Comparison of ENCODE assay signal across 13 cellular contexts in the genomic region with DNA sequence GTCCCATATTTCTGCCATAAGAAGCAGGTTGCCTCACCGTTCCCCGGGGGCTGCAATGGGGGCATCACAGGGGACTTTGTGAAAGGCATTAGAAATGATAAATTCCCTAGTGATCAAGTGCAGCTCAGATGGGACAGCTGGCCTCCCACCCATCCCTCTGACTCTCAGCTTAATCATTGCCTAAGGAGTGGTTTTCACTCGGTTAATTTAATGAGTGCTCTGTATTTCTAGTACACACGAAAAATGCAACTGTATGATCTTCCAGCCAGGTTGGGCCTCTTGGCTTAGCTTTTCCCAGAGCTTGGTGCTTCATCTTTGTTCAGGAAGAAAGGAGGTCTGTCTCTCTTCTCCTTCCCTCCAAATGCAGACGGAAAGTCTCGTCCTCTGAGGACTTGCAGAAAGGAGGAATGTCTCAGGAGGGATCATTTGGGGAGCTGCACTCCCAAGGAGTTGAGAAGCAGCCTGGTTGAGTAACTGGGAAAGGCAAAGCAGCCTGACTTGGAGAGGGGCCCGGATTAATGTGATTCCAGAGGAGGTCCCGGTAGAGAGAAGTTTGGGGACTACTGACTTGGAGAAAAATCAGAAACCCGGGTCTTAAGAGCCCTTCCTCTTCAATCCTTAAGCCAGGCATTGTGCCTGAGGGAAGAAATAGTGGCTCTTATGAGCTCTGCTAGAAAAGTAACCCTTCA. TPM values are rescaled to one million over a fixed set of nuclear protein-coding genes. Genes with fewer than 3 reads are reported as not detected.
A peak's percentile ranks its signal among the peaks of the same experiment; 100 is the strongest.
DNase-seq lines count a peak whose midpoint lies in the region; ATAC-seq, FAIRE-seq and TF ChIP-seq lines count a peak whose summit lies in the region.
"Had no signal": no experiment of that assay in that cellular context is flagged by ENCODE, and none has a peak within 500 bp of the region (broad histone marks: within the 10 kb centered on the region; RNA-seq: fewer than 3 reads in every experiment).

No MANE protein-coding gene starts in this region.

- no peak overlapping the region for H3K4me3 Mint-ChIP-seq in H9
- no peak overlapping the region for H3K4me3 Mint-ChIP-seq in stimulated activated naive B cell treated with anti-CD40 and anti-IgM and Interleukin-4, amounts not matched to agents 10 μg/mL and 1 μg/mL and 100 μg/mL, for 72 hours
- H3K4me3 Mint-ChIP-seq: CD4-positive, CD25-positive, alpha-beta regulatory T cell had no signal

- H3K27ac Mint-ChIP-seq in H9, result peak overlapping the region; percentile 50 to 88 (median 52); a peak in 6 of 7 replicates
- H3K27ac Mint-ChIP-seq in stimulated activated naive B cell treated with anti-CD40 and anti-IgM and Interleukin-4, amounts not matched to agents 10 μg/mL and 1 μg/mL and 100 μg/mL, for 72 hours, result peak overlapping the region; percentile 44
- H3K27ac Mint-ChIP-seq: CD4-positive, CD25-positive, alpha-beta regulatory T cell had no signal

- TF ChIP-seq CTCF in H9 (conservative IDR thresholded peaks at IDR 0.05), result no peak
- no peak for TF ChIP-seq CTCF in H1 (IDR thresholded peaks at IDR 0.05; ENCODE audit: control extremely low read depth in 1 of 3, insufficient read depth in 1 of 3, low read depth in 1 of 3, low read length in 3 of 3)
- TF ChIP-seq CTCF in MM.1S (IDR thresholded peaks at IDR 0.05; ENCODE audit: low read length), result no peak

- H3K23me2 ChIP-seq in H9 (ENCODE audit: insufficient read length, low read depth, low read length, poor library complexity, severe bottlenecking) (no peaks in the 10 kb centered on the region), H1 (ENCODE audit: low read depth, low read length) (no peaks in the 10 kb centered on the region)

- no peak for ATAC-seq in stimulated activated naive B cell treated with anti-CD40 and anti-IgM and Interleukin-4, amounts not matched to agents 10 μg/mL and 1 μg/mL and 100 μg/mL, for 72 hours (replicated peaks)

- no peak overlapping the region for H2AFZ ChIP-seq in H9 (ENCODE audit: low read length)
- H2AFZ ChIP-seq in H1 (ENCODE audit: low read length), result no peak overlapping the region
- H2AFZ ChIP-seq in MM.1S (ENCODE audit: low read length), result no peak overlapping the region

- TF ChIP-seq RAD21 in H1 (IDR thresholded peaks at IDR 0.05 in 1 of 2, conservative IDR thresholded peaks at IDR 0.05 in 1 of 2; ENCODE audit: low read depth in 2 of 2, low read length in 2 of 2), result no peak

- H3K9ac ChIP-seq in H9 (ENCODE audit: extremely low read depth, insufficient read length, low read length) (no peak overlapping the region), H1 (replicated peaks in 1 of 4; ENCODE audit: extremely low read depth in 1 of 4, low read depth in 3 of 4, low read length in 3 of 4) (no peak overlapping the region), MM.1S (ENCODE audit: low read length) (no peak overlapping the region)

- DNase-seq in H9 (no peak), H1 (ENCODE audit: low read depth in 1 of 2, low spot score in 2 of 2) (no peak), medulla oblongata (ENCODE audit: extremely low spot score) (peak; percentile 71), MM.1S (no peak), epidermal melanocyte (ENCODE audit: insufficient read length, low spot score) (no peak), SW 1271 (lab: John Stamatoyannopoulos, UW) (no peak)
- DNase-seq in stimulated activated naive B cell treated with anti-CD40 and anti-IgM and Interleukin-4, amounts not matched to agents 10 μg/mL and 1 μg/mL and 100 μg/mL, for 72 hours, result no peak
- DNase-seq in activated CD8-positive, alpha-beta memory T cell treated with anti-CD3 and anti-CD28 coated beads, Interleukin-2, amount 50 U/mL, for 4 hours, result no peak
- DNase-seq: aorta; CD4-positive, CD25-positive, alpha-beta regulatory T cell; mesendoderm; NCI-H226; stimulated activated CD4-positive, alpha-beta T cell treated with anti-CD3 and anti-CD28 coated beads, Interleukin-1b, Interleukin-23, amount 100 ng/mL, for 48 hours had no signal

- H3K79me1 ChIP-seq in H9 (ENCODE audit: insufficient read depth, low read depth, low read length, poor library complexity, severe bottlenecking), result peaks cover 3% of the 10 kb centered on the region
- peaks cover 16% of the 10 kb centered on the region; the same call in 1 of the 2 replicates for H3K79me1 ChIP-seq in H1 (ENCODE audit: low read depth, low read length)

- H3K27ac ChIP-seq in H9 (ENCODE audit: insufficient read length, low read depth, low read length) (no peak overlapping the region), H1 (ENCODE audit: low read depth, low read length) (no peak overlapping the region), MM.1S (ENCODE audit: low read length) (no peak overlapping the region)

- H2BK12ac ChIP-seq in H9 (ENCODE audit: insufficient read length, low read depth, low read length), result no peak overlapping the region
- H2BK12ac ChIP-seq in H1 (ENCODE audit: low read depth, low read length), result no peak overlapping the region

- H3K23ac ChIP-seq in H9 (ENCODE audit: insufficient read length, low read depth, low read length) (no peak overlapping the region), H1 (ENCODE audit: insufficient read length) (no peak overlapping the region)

- H2BK15ac ChIP-seq in H9 (ENCODE audit: low read depth, low read length) (no peak overlapping the region), H1 (ENCODE audit: low read length) (no peak overlapping the region)

- no peaks in the 10 kb centered on the region; the same call in 1 of the 2 replicates for H3K27me3 Mint-ChIP-seq in H9 (ENCODE audit: low read depth)
- peaks cover 4 to 22% of the 10 kb centered on the region in 2 donors for H3K27me3 Mint-ChIP-seq in stimulated activated naive B cell treated with anti-CD40 and anti-IgM and Interleukin-4, amounts not matched to agents 10 μg/mL and 1 μg/mL and 100 μg/mL, for 72 hours

- H2AK5ac ChIP-seq in H9 (ENCODE audit: insufficient read length, low read length), result peak overlapping the region; percentile 85
- H2AK5ac ChIP-seq in H1 (ENCODE audit: low read depth, low read length), result no peak overlapping the region

- H3K56ac ChIP-seq in H9 (ENCODE audit: insufficient read length, low read depth, low read length) (no peak overlapping the region), H1 (replicated peaks; ENCODE audit: insufficient read length, low read depth, low read length) (no peak overlapping the region)

- POLR2A ChIA-PET in H1 (lab: Charles Lee; ENCODE audit: partially characterized antibody), result interaction anchor here (1.5 to 12.4 kb wide), 4 partner anchors 4 to 18 kb away, joined by 3 to 203 read pairs (median 104); a partner anchor contains a TSS

- WGBS in H9 (ENCODE audit: extremely low coverage, insufficient read length, low lambda C conversion rate), result no CpG with 5 or more reads among the region's 9 CpGs
- 79% methylated on average over 9 of the region's 9 CpGs; no CpG with 5 or more reads in 1 of the 2 experiments for WGBS in H1 (ENCODE audit: extremely low coverage in 1 of 2, insufficient coverage in 1 of 2, insufficient read length in 1 of 2, insufficient replicate concordance in 2 of 2, low coverage in 1 of 2, low lambda C conversion rate in 2 of 2, missing lambda C conversion rate in 1 of 2), 2 experiments

- no peak overlapping the region for H3K4me2 ChIP-seq in H9 (ENCODE audit: insufficient read depth, insufficient read length, low read length)
- no peak overlapping the region for H3K4me2 ChIP-seq in H1 (ENCODE audit: insufficient read depth in 1 of 2, low read depth in 2 of 2, low read length in 2 of 2)
- no peak overlapping the region for H3K4me2 ChIP-seq in MM.1S (ENCODE audit: low read depth, low read length)

- H3K9me3 Mint-ChIP-seq in H9, result no peaks in the 10 kb centered on the region; a peak in 1 of 5 replicates
- H3K9me3 Mint-ChIP-seq in stimulated activated naive B cell treated with anti-CD40 and anti-IgM and Interleukin-4, amounts not matched to agents 10 μg/mL and 1 μg/mL and 100 μg/mL, for 72 hours, result no peaks in the 10 kb centered on the region
- H3K9me3 Mint-ChIP-seq: CD4-positive, CD25-positive, alpha-beta regulatory T cell had no signal

- H2BK120ac ChIP-seq in H9 (ENCODE audit: low read depth, low read length, poor library complexity, severe bottlenecking) (no peak overlapping the region), H1 (replicated peaks; ENCODE audit: low read depth, low read length) (no peak overlapping the region)

- H2BK5ac ChIP-seq in H9 (ENCODE audit: insufficient read length, low read length), result no peak overlapping the region
- H2BK5ac ChIP-seq in H1 (ENCODE audit: low read depth, low read length), result no peak overlapping the region

- H3K79me2 ChIP-seq in H9 (ENCODE audit: insufficient read depth, low read length) (peaks cover 10% of the 10 kb centered on the region), H1 (ENCODE audit: control insufficient read depth in 1 of 2, insufficient read depth in 2 of 2, low read length in 2 of 2) (peaks cover 7 to 78% of the 10 kb centered on the region in 2 experiments; a peak in 3 of 4 replicates), MM.1S (ENCODE audit: low read length) (peaks cover 86% of the 10 kb centered on the region)

- H3K9me2 ChIP-seq in MM.1S (replicated peaks; ENCODE audit: insufficient read depth, low read length), result no peaks in the 10 kb centered on the region

- TF ChIP-seq POLR2A in H1 (IDR thresholded peaks at IDR 0.05; ENCODE audit: control extremely low read depth in 1 of 2, low read depth in 2 of 2, low read length in 2 of 2), result no peak

- H4K8ac ChIP-seq in H9 (replicated peaks; ENCODE audit: insufficient read length, low read depth, low read length) (no peak overlapping the region), H1 (ENCODE audit: extremely low read depth, insufficient read depth, low read length) (no peak overlapping the region)

- no peak overlapping the region for H4K91ac ChIP-seq in H9 (ENCODE audit: insufficient read length, low read depth, low read length)
- H4K91ac ChIP-seq in H1 (replicated peaks; ENCODE audit: insufficient read length, low read length), result no peak overlapping the region

- H3K4me1 Mint-ChIP-seq in H9, result peaks cover 77 to 81% of the 10 kb centered on the region in 2 experiments
- peaks cover 32 to 84% of the 10 kb centered on the region in 2 donors for H3K4me1 Mint-ChIP-seq in stimulated activated naive B cell treated with anti-CD40 and anti-IgM and Interleukin-4, amounts not matched to agents 10 μg/mL and 1 μg/mL and 100 μg/mL, for 72 hours

- FAIRE-seq in H1 (lab: Jason Lieb, UNC), result no peak

- CTCF ChIA-PET in H1 (lab: Charles Lee; ENCODE audit: partially characterized antibody), result interaction anchor here (0.7 to 26.9 kb wide), 14 partner anchors 9 to 143 kb away, joined by 3 to 433 read pairs (median 4); no protein-coding TSS in a partner anchor

- no peak overlapping the region for H4K5ac ChIP-seq in H9 (ENCODE audit: insufficient read length, low read depth, low read length)
- no peak overlapping the region for H4K5ac ChIP-seq in H1 (ENCODE audit: insufficient read length, low read depth, low read length)

- no peak overlapping the region for H3K4ac ChIP-seq in H9 (ENCODE audit: low read depth, low read length)
- H3K4ac ChIP-seq in H1 (replicated peaks; ENCODE audit: insufficient read length, low read depth, low read length), result no peak overlapping the region

- peaks cover 14 to 60% (median 29%) of the 10 kb centered on the region in 3 experiments; a peak in 6 of 7 replicates for H3K36me3 Mint-ChIP-seq in H9 (ENCODE audit: insufficient read depth in 1 of 3, low read depth in 3 of 3)
- H3K36me3 Mint-ChIP-seq in stimulated activated naive B cell treated with anti-CD40 and anti-IgM and Interleukin-4, amounts not matched to agents 10 μg/mL and 1 μg/mL and 100 μg/mL, for 72 hours, result peaks cover 4 to 20% of the 10 kb centered on the region in 2 donors

- H4K20me1 ChIP-seq in H9 (ENCODE audit: control insufficient read depth, insufficient read depth, insufficient read length) (no peaks in the 10 kb centered on the region), H1 (replicated peaks in 1 of 2; ENCODE audit: control insufficient read depth in 1 of 2, insufficient read depth in 2 of 2, low read length in 2 of 2) (peaks cover 0 to 3% of the 10 kb centered on the region in 2 experiments), MM.1S (ENCODE audit: insufficient read depth, low read length) (no peaks in the 10 kb centered on the region)

- no peaks in the 10 kb centered on the region for H3K9me3 ChIP-seq in H9 (ENCODE audit: control insufficient read depth, low read depth, low read length)
- no peaks in the 10 kb centered on the region for H3K9me3 ChIP-seq in H1 (ENCODE audit: insufficient read depth in 2 of 2, low read depth in 1 of 2, low read length in 1 of 2)
- H3K9me3 ChIP-seq in MM.1S (replicated peaks; ENCODE audit: insufficient read depth, low read length), result no peaks in the 10 kb centered on the region

- H3T11ph ChIP-seq in H9 (ENCODE audit: low read length), result no peak overlapping the region

- TF ChIP-seq EP300 in H1 (IDR thresholded peaks at IDR 0.05; ENCODE audit: borderline replicate concordance in 1 of 2, low read depth in 2 of 2, low read length in 2 of 2), result no peak

- H3K14ac ChIP-seq in H9 (ENCODE audit: insufficient read depth, low read length), result no peak overlapping the region
- H3K14ac ChIP-seq in H1 (ENCODE audit: insufficient read length), result no peak overlapping the region

- H3K4me1 ChIP-seq in H9 (ENCODE audit: insufficient read depth, low read length) (peaks cover 36% of the 10 kb centered on the region), H1 (replicated peaks in 1 of 4; ENCODE audit: control insufficient read depth in 3 of 4, insufficient read depth in 4 of 4, low read length in 3 of 4) (peaks cover 27 to 42% (median 34%) of the 10 kb centered on the region in 4 experiments), MM.1S (ENCODE audit: low read length) (peaks cover 46% of the 10 kb centered on the region)

- H2BK20ac ChIP-seq in H9 (ENCODE audit: low read depth, low read length, poor library complexity, severe bottlenecking), result no peak overlapping the region
- H2BK20ac ChIP-seq in H1 (ENCODE audit: low read length), result no peak overlapping the region

- H3K36me3 ChIP-seq in H1 (ENCODE audit: control insufficient read depth in 2 of 4, insufficient read depth in 4 of 4, low read length in 3 of 4), result no peaks in the 10 kb centered on the region
- H3K36me3 ChIP-seq in MM.1S (replicated peaks; ENCODE audit: insufficient read depth, low read length), result no peaks in the 10 kb centered on the region; the same call in 1 of the 2 replicates

- no peaks in the 10 kb centered on the region for H3K27me3 ChIP-seq in H9 (ENCODE audit: insufficient read depth, low read length)
- no peaks in the 10 kb centered on the region for H3K27me3 ChIP-seq in H1 (replicated peaks in 1 of 4; ENCODE audit: control insufficient read depth in 3 of 4, extremely low read depth in 1 of 4, insufficient read depth in 3 of 4, low read length in 3 of 4)
- H3K27me3 ChIP-seq in MM.1S (replicated peaks; ENCODE audit: insufficient read depth, low read length), result no peaks in the 10 kb centered on the region

- H3F3A ChIP-seq in MM.1S (ENCODE audit: insufficient read depth, low read length), result peaks cover 13% of the 10 kb centered on the region

- no peak overlapping the region for H3K4me3 ChIP-seq in H1 (ENCODE audit: extremely low read depth in 1 of 4, insufficient read depth in 2 of 4, low read depth in 3 of 4, low read length in 4 of 4)
- no peak overlapping the region for H3K4me3 ChIP-seq in MM.1S (ENCODE audit: low read length)

- H3K18ac ChIP-seq in H9 (ENCODE audit: insufficient read length, low read depth, low read length), result no peak overlapping the region
- H3K18ac ChIP-seq in H1 (ENCODE audit: extremely low read depth, low read length), result peak overlapping the region; percentile 5; the same call in 1 of the 2 replicates

RNA-seq across cellular contexts. Expression of a gene that starts 7.2 kb away (rescaled TPM):
- 131 and 132 TPM in 2 replicates for total RNA-seq in H9 (2021)
- total RNA-seq in H1 (2021; fragmentation: NEBNext Ultra II Directional; extraction: Animal tissue kit (Norgen Biotek cat#: 25700)), result 164 and 168 TPM in 2 replicates
- 173 and 319 TPM in 2 replicates for polyA plus RNA-seq in H1 (2011; rRNA removed)
- 270 TPM for polyA plus RNA-seq in H1 (2011; cell fraction: cytosol; rRNA removed)
- 124 TPM for polyA plus RNA-seq in H1 (2011; cell fraction: nucleus; rRNA removed)
- polyA plus RNA-seq in H1 (2012, experiment 1 of 2), result 202 to 227 TPM (median 219 TPM) in 4 replicates
- 250 TPM for polyA plus RNA-seq in H1 (2012, experiment 2 of 2)
- polyA plus RNA-seq in H1 (2013, experiment 1 of 2), result 461 TPM
- polyA plus RNA-seq in H1 (2013, experiment 2 of 2), result 438 TPM
- 187 and 223 TPM in 2 replicates for polyA minus RNA-seq in H1 (2011; rRNA and poly(A)+ RNA removed)
- polyA minus RNA-seq in H1 (2011; cell fraction: cytosol; rRNA and poly(A)+ RNA removed), result 121 TPM
- 81.6 TPM for polyA minus RNA-seq in H1 (2011; cell fraction: nucleus; rRNA and poly(A)+ RNA removed)
